In the genomic region with DNA sequence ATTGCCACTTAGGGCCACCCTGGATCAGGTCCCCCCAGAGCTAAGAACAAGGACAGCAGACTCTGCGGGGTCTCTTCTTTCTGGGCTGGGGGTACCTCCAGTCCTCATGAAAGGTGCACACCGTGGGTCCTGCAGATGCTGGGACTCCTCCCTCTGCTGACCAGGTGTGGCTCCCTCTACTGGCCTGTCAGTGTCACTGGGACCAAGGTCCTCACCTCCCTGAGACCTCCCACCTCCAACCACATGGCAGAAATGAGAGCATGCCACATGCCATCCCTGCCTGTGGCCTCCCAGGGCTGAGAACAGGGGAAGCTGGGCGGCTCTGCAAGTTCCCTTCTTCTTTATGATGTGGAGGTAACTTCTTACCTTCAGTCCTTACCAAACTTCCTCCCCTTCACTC, we compare ENCODE assay signal across 19 cellular contexts. TPM values are rescaled to one million over a fixed set of nuclear protein-coding genes. Genes with fewer than 3 reads are reported as not detected.
DNase-seq lines count a peak whose midpoint lies in the region; ATAC-seq, FAIRE-seq and TF ChIP-seq lines count a peak whose summit lies in the region.
"Not testable (repeated sequence)": the region's sequence is repeated elsewhere in the genome, so short reads cannot be mapped to it uniquely, and the experiment has no call there.
"Had no signal": no experiment of that assay in that cellular context is flagged by ENCODE, and none has a peak within 500 bp of the region (broad histone marks: within the 10 kb centered on the region; RNA-seq: fewer than 3 reads in every experiment).

No MANE protein-coding gene starts in this region.

- not testable (repeated sequence) for H3K27ac ChIP-seq in K562 (ENCODE audit: extremely low read depth, low read depth, low read length); upper lobe of right lung

- POLR2A ChIA-PET in K562 (lab: Yijun Ruan, JAX): not testable (repeated sequence)

- no CpG with 5 or more reads among the region's 3 CpGs for WGBS in K562 (ENCODE audit: insufficient coverage, low coverage, missing lambda C conversion rate)

- H3K27me3 ChIP-seq in K562 (ENCODE audit: control insufficient read depth in 2 of 2, insufficient read depth in 2 of 2, low read length in 2 of 2); upper lobe of right lung: not testable (repeated sequence)

- TF ChIP-seq POLR2A in K562 (conservative IDR thresholded peaks at IDR 0.05): not testable (repeated sequence)

- H3K9me3 ChIP-seq in K562 (replicated peaks; ENCODE audit: control insufficient read depth, insufficient read depth, low read depth, low read length); upper lobe of right lung: not testable (repeated sequence)

- not testable (repeated sequence) for TF ChIP-seq EP300 in K562 (IDR thresholded peaks at IDR 0.05; ENCODE audit: low read length)

- not testable (repeated sequence) for H3K9ac ChIP-seq in K562 (ENCODE audit: insufficient read depth in 1 of 2, low read depth in 2 of 2, low read length in 2 of 2)

- H3K4me1 ChIP-seq in K562 (replicated peaks in 1 of 2; ENCODE audit: control insufficient read depth in 2 of 2, insufficient read depth in 2 of 2, low read length in 2 of 2); upper lobe of right lung: not testable (repeated sequence)

- CTCF ChIA-PET in K562 (lab: Yijun Ruan, JAX; ENCODE audit: low intra/inter-chr PET ratio): not testable (repeated sequence)

- not testable (repeated sequence) for TF ChIP-seq CTCF in K562 (IDR thresholded peaks at IDR 0.05 in 2 of 3, conservative IDR thresholded peaks at IDR 0.05 in 1 of 3; ENCODE audit: insufficient read depth in 2 of 3, low read depth in 1 of 3, low read length in 3 of 3); upper lobe of right lung (IDR thresholded peaks at IDR 0.05)

- H3K4me3 ChIP-seq in K562, upper lobe of right lung: not testable (repeated sequence)

- not testable (repeated sequence) for H3K9me1 ChIP-seq in K562 (ENCODE audit: control insufficient read depth, insufficient read depth, low read length)

- ATAC-seq in GM19035 (IDR thresholded peaks at IDR 0.05; ENCODE audit: unreplicated experiment): peak; percentile 75
- peak; percentile 79 for ATAC-seq in GM21528 (IDR thresholded peaks at IDR 0.05; ENCODE audit: low FRiP score, unreplicated experiment)
- peak; percentile 75 for ATAC-seq in HG02763 (IDR thresholded peaks at IDR 0.05; ENCODE audit: unreplicated experiment)
- ATAC-seq in HG03108 (IDR thresholded peaks at IDR 0.05; ENCODE audit: unreplicated experiment): peak; percentile 56
- peak; percentile 81 for ATAC-seq in HG03521 (IDR thresholded peaks at IDR 0.05; ENCODE audit: unreplicated experiment)
- ATAC-seq in K562: peak; percentile 98
- ATAC-seq in upper lobe of right lung: peak; percentile 45

- not testable (repeated sequence) for H3K36me3 ChIP-seq in K562 (ENCODE audit: control insufficient read depth, insufficient read depth, low read length); upper lobe of right lung

- H3K79me2 ChIP-seq in K562 (ENCODE audit: control insufficient read depth, insufficient read depth, low read length): not testable (repeated sequence)

- intact Hi-C loops in K562 (cut with micrococcal nuclease); upper lobe of right lung (cut with DNase I): not testable (repeated sequence)

- H4K20me1 ChIP-seq in K562 (replicated peaks; ENCODE audit: control insufficient read depth, insufficient read depth, low read length): not testable (repeated sequence)

- DNase-seq in GM18507 (ENCODE audit: extremely low spot score, insufficient read length, low read depth); K562 (ENCODE audit: extremely low read depth in 1 of 4, low spot score in 3 of 4); upper lobe of right lung: not testable (repeated sequence)

- in situ Hi-C loops in K562 (cut with MboI): loop anchor here (10.0 kb wide), 1 partner anchor 112 kb away; no protein-coding TSS in a partner anchor

- not testable (repeated sequence) for TF ChIP-seq RAD21 in K562 (CRISPR knock-in tag; conservative IDR thresholded peaks at IDR 0.05 in 1 of 2, IDR thresholded peaks at IDR 0.05 in 1 of 2)

- FAIRE-seq in GM18507 (lab: Jason Lieb, UNC) (peak; percentile 76), K562 (lab: Jason Lieb, UNC) (peak; percentile 97)

- not testable (repeated sequence) for H2AFZ ChIP-seq in K562 (ENCODE audit: low read depth, low read length)

- BruUV-seq in K562 (replicated peaks; lab: Mats Ljungman, UMichigan): not testable (repeated sequence)

- not testable (repeated sequence) for H3K4me2 ChIP-seq in K562 (ENCODE audit: insufficient read depth, low read length)

RNA-seq across cellular contexts. Expression of gene MAGEA6, which starts 17.6 kb away (rescaled TPM):
- 22.5 and 35.4 TPM in 2 replicates for total RNA-seq in K562 (2011; cell fraction: chromatin; rRNA removed; ENCODE audit: low replicate concordance)
- total RNA-seq in K562 (2011; cell fraction: nucleolus; rRNA removed): 33.7 and 39.0 TPM in 2 replicates
- total RNA-seq in K562 (2011; cell fraction: nucleoplasm; rRNA removed): 24.9 and 26.2 TPM in 2 replicates
- 132 and 140 TPM in 2 replicates for total RNA-seq in K562 (2014; rRNA removed)
- total RNA-seq in K562 (2014; rRNA removed; fragmentation: Illumina TruSeq; extraction: Trizol): 77.9 and 80.5 TPM in 2 replicates
- 90.3 and 92.5 TPM in 2 replicates for total RNA-seq in K562 (2015; rRNA removed; fragmentation: Illumina TruSeq; extraction: Trizol)
- total RNA-seq in K562 (2021): 107 and 113 TPM in 2 replicates
- 95.3 and 116 TPM in 2 replicates for polyA plus RNA-seq in K562 (2011; rRNA removed)
- polyA plus RNA-seq in K562 (2011; cell fraction: cytosol; rRNA removed): 91.0 and 111 TPM in 2 replicates
- polyA plus RNA-seq in K562 (2011; cell fraction: nucleus; rRNA removed): 40.8 and 45.0 TPM in 2 replicates
- polyA plus RNA-seq in K562 (2012): 84.9 and 92.3 TPM in 2 replicates
- polyA plus RNA-seq in K562 (2014; fragmentation: Illumina TruSeq; extraction: Trizol): 103 and 119 TPM in 2 replicates
- polyA plus RNA-seq in K562 (2014; fragmentation: Nextera tagmentation; extraction: Ambion mirVana): 10 to 100 TPM; 15.4 to 26.2 TPM
- 95.5 and 101 TPM in 2 replicates for polyA plus RNA-seq in K562 (2014; rRNA removed)
- 93.7 and 108 TPM in 2 replicates for polyA minus RNA-seq in K562 (2011; rRNA and poly(A)+ RNA removed)
- 54.4 and 62.6 TPM in 2 replicates for polyA minus RNA-seq in K562 (2011; cell fraction: cytosol; rRNA and poly(A)+ RNA removed)
- 16.8 and 25.1 TPM in 2 replicates for polyA minus RNA-seq in K562 (2011; cell fraction: nucleus; rRNA and poly(A)+ RNA removed)
- total RNA-seq in upper lobe of right lung: not detected
- total RNA-seq: activated CD4-positive, alpha-beta T cell treated with anti-CD3 and anti-CD28 coated beads, Interleukin-2, amount 10 ng/mL, durations not matched to agents 7 days and 5 days; activated T-helper 2 cell treated with anti-CD3 and anti-CD28 coated beads, Interferon-gamma antibody, Interleukin-2, Interleukin-4, amounts not matched to agents 10 μg/mL and 5 μg/mL and 100 μg/mL, durations not matched to agents 14 hours and 24 hours and 36 hours; Caco-2; dorsolateral prefrontal cortex; mammary epithelial cell; posterior vena cava; sigmoid colon; subcutaneous adipose tissue; T-helper 2 cell treated with Interferon-gamma antibody and Interleukin-4, amounts not matched to agents 100 ng/mL and 5 ng/mL, for 36 hours had no signal
- polyA plus RNA-seq: IgD-negative memory B cell, mammary epithelial cell, sigmoid colon had no signal

RNA-seq across cellular contexts. Expression of gene CSAG3, which starts 28.0 kb away (rescaled TPM):
- 12.2 and 24.4 TPM in 2 replicates for total RNA-seq in K562 (2011; cell fraction: chromatin; rRNA removed; ENCODE audit: low replicate concordance)
- total RNA-seq in K562 (2011; cell fraction: nucleolus; rRNA removed): 9.9 and 11.5 TPM in 2 replicates
- 17.6 and 19.8 TPM in 2 replicates for total RNA-seq in K562 (2011; cell fraction: nucleoplasm; rRNA removed)
- total RNA-seq in K562 (2014; rRNA removed) (3.9 and 4.2 TPM in 2 replicates), K562 (2014; rRNA removed; fragmentation: Illumina TruSeq; extraction: Trizol) (11.7 and 11.9 TPM in 2 replicates), K562 (2015; rRNA removed; fragmentation: Illumina TruSeq; extraction: Trizol) (14.4 and 17.8 TPM in 2 replicates), K562 (2021) (12.3 and 12.7 TPM in 2 replicates), upper lobe of right lung (not detected)
- polyA plus RNA-seq in K562 (2011; rRNA removed) (18.0 and 36.6 TPM in 2 replicates), K562 (2014; fragmentation: Illumina TruSeq; extraction: Trizol) (26.0 and 32.8 TPM in 2 replicates), K562 (2014; fragmentation: Nextera tagmentation; extraction: Ambion mirVana) (10 to 100 TPM; 17.6 to 23.1 TPM), K562 (2014; rRNA removed) (18.3 and 21.1 TPM in 2 replicates)
- 8.6 and 27.3 TPM in 2 replicates for polyA plus RNA-seq in K562 (2011; cell fraction: cytosol; rRNA removed)
- polyA plus RNA-seq in K562 (2011; cell fraction: nucleus; rRNA removed): 57.2 and 147 TPM in 2 replicates
- polyA plus RNA-seq in K562 (2012): 14.5 and 28.7 TPM in 2 replicates
- polyA minus RNA-seq in K562 (2011; rRNA and poly(A)+ RNA removed): 3.5 and 6.1 TPM in 2 replicates
- 2.7 and 8.4 TPM in 2 replicates for polyA minus RNA-seq in K562 (2011; cell fraction: cytosol; rRNA and poly(A)+ RNA removed)
- 2.2 and 8.6 TPM in 2 replicates for polyA minus RNA-seq in K562 (2011; cell fraction: nucleus; rRNA and poly(A)+ RNA removed)
- total RNA-seq: activated T-helper 2 cell treated with anti-CD3 and anti-CD28 coated beads, Interferon-gamma antibody, Interleukin-2, Interleukin-4, amounts not matched to agents 10 μg/mL and 5 μg/mL and 100 μg/mL, durations not matched to agents 14 hours and 24 hours and 36 hours; Caco-2; mammary epithelial cell; posterior vena cava; sigmoid colon; subcutaneous adipose tissue; T-helper 2 cell treated with Interferon-gamma antibody and Interleukin-4, amounts not matched to agents 100 ng/mL and 5 ng/mL, for 36 hours; upper lobe of left lung had no signal
- polyA plus RNA-seq: IgD-negative memory B cell, mammary epithelial cell, sigmoid colon had no signal

RNA-seq across cellular contexts. Expression of gene MAGEA2, which starts 33.4 kb away (rescaled TPM):
- 29.4 and 45.2 TPM in 2 replicates for total RNA-seq in K562 (2011; cell fraction: chromatin; rRNA removed; ENCODE audit: low replicate concordance)
- total RNA-seq in K562 (2011; cell fraction: nucleolus; rRNA removed): 32.8 and 33.7 TPM in 2 replicates
- 30.2 and 34.1 TPM in 2 replicates for total RNA-seq in K562 (2011; cell fraction: nucleoplasm; rRNA removed)
- total RNA-seq in K562 (2014; rRNA removed): 39.7 and 43.0 TPM in 2 replicates
- total RNA-seq in K562 (2014; rRNA removed; fragmentation: Illumina TruSeq; extraction: Trizol): 34.9 and 35.6 TPM in 2 replicates
- 33.0 and 37.1 TPM in 2 replicates for total RNA-seq in K562 (2015; rRNA removed; fragmentation: Illumina TruSeq; extraction: Trizol)
- 23.5 and 27.5 TPM in 2 replicates for total RNA-seq in K562 (2021)
- 48.5 and 80.3 TPM in 2 replicates for polyA plus RNA-seq in K562 (2011; rRNA removed)
- 25.9 and 66.5 TPM in 2 replicates for polyA plus RNA-seq in K562 (2011; cell fraction: cytosol; rRNA removed)
- polyA plus RNA-seq in K562 (2011; cell fraction: nucleus; rRNA removed): 56.9 and 88.0 TPM in 2 replicates
- 36.5 and 43.6 TPM in 2 replicates for polyA plus RNA-seq in K562 (2012)
- polyA plus RNA-seq in K562 (2014; fragmentation: Illumina TruSeq; extraction: Trizol): 30.5 and 38.8 TPM in 2 replicates
- polyA plus RNA-seq in K562 (2014; fragmentation: Nextera tagmentation; extraction: Ambion mirVana): 10 to 100 TPM; 18.6 to 32.5 TPM
- 45.1 and 45.2 TPM in 2 replicates for polyA plus RNA-seq in K562 (2014; rRNA removed)
- polyA minus RNA-seq in K562 (2011; rRNA and poly(A)+ RNA removed): 21.4 and 46.7 TPM in 2 replicates
- 15.7 and 23.9 TPM in 2 replicates for polyA minus RNA-seq in K562 (2011; cell fraction: cytosol; rRNA and poly(A)+ RNA removed)
- polyA minus RNA-seq in K562 (2011; cell fraction: nucleus; rRNA and poly(A)+ RNA removed): 13.5 and 36.5 TPM in 2 replicates
- total RNA-seq in upper lobe of right lung: not detected
- total RNA-seq: activated CD4-positive, alpha-beta T cell treated with anti-CD3 and anti-CD28 coated beads, Interleukin-2, amount 10 ng/mL, durations not matched to agents 7 days and 5 days; activated T-helper 2 cell treated with anti-CD3 and anti-CD28 coated beads, Interferon-gamma antibody, Interleukin-2, Interleukin-4, amounts not matched to agents 10 μg/mL and 5 μg/mL and 100 μg/mL, durations not matched to agents 14 hours and 24 hours and 36 hours; Caco-2; dorsolateral prefrontal cortex; mammary epithelial cell; posterior vena cava; sigmoid colon; subcutaneous adipose tissue; T-helper 2 cell treated with Interferon-gamma antibody and Interleukin-4, amounts not matched to agents 100 ng/mL and 5 ng/mL, for 36 hours had no signal
- polyA plus RNA-seq: IgD-negative memory B cell, mammary epithelial cell, sigmoid colon had no signal

RNA-seq across cellular contexts. Expression of gene CETN2, which starts 43.5 kb away (rescaled TPM):
- 3.0 and 4.3 TPM in 2 replicates for total RNA-seq in K562 (2011; cell fraction: chromatin; rRNA removed; ENCODE audit: low replicate concordance)
- total RNA-seq in K562 (2011; cell fraction: nucleolus; rRNA removed): 2.5 TPM in 2 replicates
- 4.5 and 5.6 TPM in 2 replicates for total RNA-seq in K562 (2011; cell fraction: nucleoplasm; rRNA removed)
- 15.7 and 16.7 TPM in 2 replicates for total RNA-seq in K562 (2014; rRNA removed)
- total RNA-seq in K562 (2014; rRNA removed; fragmentation: Illumina TruSeq; extraction: Trizol): 27.6 and 32.6 TPM in 2 replicates
- total RNA-seq in K562 (2015; rRNA removed; fragmentation: Illumina TruSeq; extraction: Trizol): 26.9 and 28.8 TPM in 2 replicates
- total RNA-seq in K562 (2021): 17.6 and 19.7 TPM in 2 replicates
- polyA plus RNA-seq in K562 (2011; rRNA removed): 28.8 and 35.0 TPM in 2 replicates
- polyA plus RNA-seq in K562 (2011; cell fraction: cytosol; rRNA removed): 7.9 and 13.1 TPM in 2 replicates
- polyA plus RNA-seq in K562 (2011; cell fraction: nucleus; rRNA removed): 6.0 and 10.3 TPM in 2 replicates
- 19.4 and 33.2 TPM in 2 replicates for polyA plus RNA-seq in K562 (2012)
- 27.8 and 37.1 TPM in 2 replicates for polyA plus RNA-seq in K562 (2014; fragmentation: Illumina TruSeq; extraction: Trizol)
- polyA plus RNA-seq in K562 (2014; fragmentation: Nextera tagmentation; extraction: Ambion mirVana): 10 to 100 TPM; 24.7 to 36.0 TPM
- polyA plus RNA-seq in K562 (2014; rRNA removed): 22.3 and 22.6 TPM in 2 replicates
- polyA minus RNA-seq in K562 (2011; rRNA and poly(A)+ RNA removed): 15.2 and 15.8 TPM in 2 replicates
- 2.5 and 4.4 TPM in 2 replicates for polyA minus RNA-seq in K562 (2011; cell fraction: cytosol; rRNA and poly(A)+ RNA removed)
- polyA minus RNA-seq in K562 (2011; cell fraction: nucleus; rRNA and poly(A)+ RNA removed): 2.3 and 4.0 TPM in 2 replicates
- total RNA-seq in upper lobe of right lung: 20.9 TPM

RNA-seq across cellular contexts. Expression of gene NSDHL, which starts 43.8 kb away (rescaled TPM):
- 29.2 and 39.7 TPM in 2 replicates for total RNA-seq in K562 (2011; cell fraction: chromatin; rRNA removed; ENCODE audit: low replicate concordance)
- total RNA-seq in K562 (2011; cell fraction: nucleolus; rRNA removed): 34.6 and 39.7 TPM in 2 replicates
- 29.8 and 34.7 TPM in 2 replicates for total RNA-seq in K562 (2011; cell fraction: nucleoplasm; rRNA removed)
- total RNA-seq in K562 (2014; rRNA removed): 37.1 and 38.4 TPM in 2 replicates
- 26.9 and 30.5 TPM in 2 replicates for total RNA-seq in K562 (2014; rRNA removed; fragmentation: Illumina TruSeq; extraction: Trizol)
- total RNA-seq in K562 (2015; rRNA removed; fragmentation: Illumina TruSeq; extraction: Trizol): 21.0 and 22.5 TPM in 2 replicates
- total RNA-seq in K562 (2021): 37.1 and 40.3 TPM in 2 replicates
- 63.4 and 71.8 TPM in 2 replicates for polyA plus RNA-seq in K562 (2011; rRNA removed)
- polyA plus RNA-seq in K562 (2011; cell fraction: cytosol; rRNA removed): 59.7 and 65.5 TPM in 2 replicates
- polyA plus RNA-seq in K562 (2011; cell fraction: nucleus; rRNA removed): 29.7 and 34.0 TPM in 2 replicates
- 30.9 and 51.3 TPM in 2 replicates for polyA plus RNA-seq in K562 (2012)
- 52.5 and 62.8 TPM in 2 replicates for polyA plus RNA-seq in K562 (2014; fragmentation: Illumina TruSeq; extraction: Trizol)
- polyA plus RNA-seq in K562 (2014; fragmentation: Nextera tagmentation; extraction: Ambion mirVana): 10 to 100 TPM; 49.7 to 57.4 TPM
- 40.8 and 41.1 TPM in 2 replicates for polyA plus RNA-seq in K562 (2014; rRNA removed)
- 34.0 and 39.9 TPM in 2 replicates for polyA minus RNA-seq in K562 (2011; rRNA and poly(A)+ RNA removed)
- 17.8 and 21.5 TPM in 2 replicates for polyA minus RNA-seq in K562 (2011; cell fraction: cytosol; rRNA and poly(A)+ RNA removed)
- 6.5 and 10.7 TPM in 2 replicates for polyA minus RNA-seq in K562 (2011; cell fraction: nucleus; rRNA and poly(A)+ RNA removed)
- 27.0 TPM for total RNA-seq in upper lobe of right lung

Comparison
In these comparisons a context has a peak if more than half of its experiments do, and no peak if none do; other contexts are left out.
1. ATAC-seq: peak in every context shown above with its lines; median percentile 98 in K562; 81 in HG03521; 79 in GM21528; 75 in GM19035; 75 in HG02763; 56 in HG03108; 45 in upper lobe of right lung.
2. RNA of gene MAGEA6, which starts 17.6 kb away (total RNA-seq): 22.5 to 140 TPM in K562; not detected in upper lobe of right lung (single experiment); every median in the first group is over 10 times any median in the second.
3. RNA of gene MAGEA2, which starts 33.4 kb away (total RNA-seq): 23.5 to 45.2 TPM in K562; not detected in upper lobe of right lung (single experiment); every median in the first group is over 10 times any median in the second.